ENCODE assay signal across 1 cellular context in genomic region chr1:201169971-201170532, GRCh38.
TF ChIP-seq lines count a peak whose summit lies in the region.

No MANE protein-coding gene starts in this region.

TF ChIP-seq in H1, 55 proteins besides CTCF, POLR2A, EP300 and RAD21:
- TF ChIP-seq GABPA (IDR thresholded peaks at IDR 0.05; ENCODE audit: borderline replicate concordance, insufficient read depth, low read length) (no peak), SIX5 (IDR thresholded peaks at IDR 0.05; ENCODE audit: low read depth, low read length) (no peak), CBX5 (IDR thresholded peaks at IDR 0.05; ENCODE audit: low read depth, low read length) (no peak), PHF8 (conservative IDR thresholded peaks at IDR 0.05; ENCODE audit: low read depth, low read length) (no peak), EZH2 (IDR thresholded peaks at IDR 0.05; ENCODE audit: low read depth, low read length, severe bottlenecking) (no peak), SIRT6 (IDR thresholded peaks at IDR 0.05; ENCODE audit: low read length) (no peak), SP4 (IDR thresholded peaks at IDR 0.05; ENCODE audit: low read length) (no peak), TCF12 (IDR thresholded peaks at IDR 0.05; ENCODE audit: low read depth, low read length) (no peak), JUND (IDR thresholded peaks at IDR 0.05; ENCODE audit: low read length) (no peak)
